In genomic region chr6:144481527-144481926, GRCh38 we compare ENCODE assay signal across 13 cellular contexts.
A peak's percentile ranks its signal among the peaks of the same experiment; 100 is the strongest.
DNase-seq lines count a peak whose midpoint lies in the region; ATAC-seq and TF ChIP-seq lines count a peak whose summit lies in the region.
"Had no signal": no experiment of that assay in that cellular context is flagged by ENCODE, and none has a peak within 500 bp of the region (broad histone marks: within the 10 kb centered on the region; RNA-seq: fewer than 3 reads in every experiment).

No MANE protein-coding gene starts in this region.

- H3K36me3 Mint-ChIP-seq in activated CD4-positive, alpha-beta T cell treated with anti-CD3 and anti-CD28 coated beads, Interleukin-2, amount 10 ng/mL, durations not matched to agents 7 days and 5 days (ENCODE audit: low read depth), result peaks cover 56% of the 10 kb centered on the region
- H3K36me3 Mint-ChIP-seq in effector memory CD8-positive, alpha-beta T cell (ENCODE audit: insufficient read depth), result peaks cover 79% of the 10 kb centered on the region
- peaks cover 40% of the 10 kb centered on the region for H3K36me3 Mint-ChIP-seq in osteocyte (ENCODE audit: unreplicated experiment)

- no peak for DNase-seq in activated CD4-positive, alpha-beta T cell treated with anti-CD3 and anti-CD28 coated beads, Interleukin-2, amount 10 ng/mL, durations not matched to agents 7 days and 5 days
- no peak for DNase-seq in activated CD4-positive, alpha-beta T cell treated with anti-CD3 and anti-CD28 coated beads for 1 hour
- no peak for DNase-seq in effector memory CD8-positive, alpha-beta T cell
- DNase-seq in osteocyte (ENCODE audit: extremely low spot score, unreplicated experiment) (no peak), germinal center (ENCODE audit: low spot score) (no peak), NOMO-1 treated with DMSO at 0.1 percent for 48 hours (lab: John Stamatoyannopoulos, UW; ENCODE audit: unreplicated experiment) (no peak)
- DNase-seq in central memory CD4-positive, alpha-beta T cell, result no peak
- DNase-seq: NCI-H510A treated with DMSO at 0.1 percent for 48 hours had no signal

- peak; percentile 7 for ATAC-seq in HG02610 (IDR thresholded peaks at IDR 0.05; ENCODE audit: unreplicated experiment)
- ATAC-seq in effector memory CD8-positive, alpha-beta T cell (replicated peaks), result peak; percentile 21

- no peaks in the 10 kb centered on the region for H3K27me3 Mint-ChIP-seq in activated CD4-positive, alpha-beta T cell treated with anti-CD3 and anti-CD28 coated beads, Interleukin-2, amount 10 ng/mL, durations not matched to agents 7 days and 5 days
- no peaks in the 10 kb centered on the region for H3K27me3 Mint-ChIP-seq in effector memory CD8-positive, alpha-beta T cell
- no peaks in the 10 kb centered on the region for H3K27me3 Mint-ChIP-seq in osteocyte (ENCODE audit: unreplicated experiment)
- H3K27me3 Mint-ChIP-seq: naive B cell had no signal

- no peak for TF ChIP-seq CTCF in osteocyte (IDR thresholded peaks at IDR 0.05)

- H3K9me3 Mint-ChIP-seq in activated CD4-positive, alpha-beta T cell treated with anti-CD3 and anti-CD28 coated beads, Interleukin-2, amount 10 ng/mL, durations not matched to agents 7 days and 5 days, result no peaks in the 10 kb centered on the region
- H3K9me3 Mint-ChIP-seq in effector memory CD8-positive, alpha-beta T cell, result no peaks in the 10 kb centered on the region
- no peaks in the 10 kb centered on the region for H3K9me3 Mint-ChIP-seq in osteocyte (ENCODE audit: unreplicated experiment)
- H3K9me3 Mint-ChIP-seq: CD14-positive monocyte; mesothelial cell of epicardium; naive B cell; T-helper 1 cell treated with Interleukin-12 subunit alpha and Interleukin-12 subunit beta and Interleukin-4 antibody, amounts not matched to agents 30 μg/mL and 1 μg/mL, for 36 hours had no signal

- H3K4me3 Mint-ChIP-seq in activated CD4-positive, alpha-beta T cell treated with anti-CD3 and anti-CD28 coated beads, Interleukin-2, amount 10 ng/mL, durations not matched to agents 7 days and 5 days, result no peak overlapping the region
- no peak overlapping the region for H3K4me3 Mint-ChIP-seq in effector memory CD8-positive, alpha-beta T cell
- H3K4me3 Mint-ChIP-seq in osteocyte (ENCODE audit: unreplicated experiment), result no peak overlapping the region
- H3K4me3 Mint-ChIP-seq: CD14-positive monocyte; mesothelial cell of epicardium; naive B cell; T-helper 1 cell treated with Interleukin-12 subunit alpha and Interleukin-12 subunit beta and Interleukin-4 antibody, amounts not matched to agents 30 μg/mL and 1 μg/mL, for 36 hours had no signal

- peak overlapping the region; percentile 55 for H3K27ac Mint-ChIP-seq in activated CD4-positive, alpha-beta T cell treated with anti-CD3 and anti-CD28 coated beads, Interleukin-2, amount 10 ng/mL, durations not matched to agents 7 days and 5 days
- H3K27ac Mint-ChIP-seq in effector memory CD8-positive, alpha-beta T cell, result peak overlapping the region; percentile 62 to 79
- peak overlapping the region; percentile 4 for H3K27ac Mint-ChIP-seq in osteocyte (ENCODE audit: unreplicated experiment)
- H3K27ac Mint-ChIP-seq: mesothelial cell of epicardium; T-helper 1 cell treated with Interleukin-12 subunit alpha and Interleukin-12 subunit beta and Interleukin-4 antibody, amounts not matched to agents 30 μg/mL and 1 μg/mL, for 36 hours had no signal

- POLR2A ChIA-PET in activated CD4-positive, alpha-beta T cell treated with anti-CD3 and anti-CD28 coated beads, Interleukin-2, amount 10 ng/mL, durations not matched to agents 7 days and 5 days (lab: Charles Lee), result no interaction called here

- peaks cover 20% of the 10 kb centered on the region for H3K4me1 Mint-ChIP-seq in activated CD4-positive, alpha-beta T cell treated with anti-CD3 and anti-CD28 coated beads, Interleukin-2, amount 10 ng/mL, durations not matched to agents 7 days and 5 days
- peaks cover 6 to 26% of the 10 kb centered on the region in 2 donors for H3K4me1 Mint-ChIP-seq in effector memory CD8-positive, alpha-beta T cell (ENCODE audit: low read depth in 2 of 2)
- H3K4me1 Mint-ChIP-seq in osteocyte (ENCODE audit: unreplicated experiment), result peaks cover 18% of the 10 kb centered on the region
- H3K4me1 Mint-ChIP-seq: CD14-positive monocyte had no signal

- CTCF ChIA-PET in activated CD4-positive, alpha-beta T cell treated with anti-CD3 and anti-CD28 coated beads, Interleukin-2, amount 10 ng/mL, durations not matched to agents 7 days and 5 days (lab: Charles Lee), result interaction anchor here (0.6 to 1.6 kb wide), 5 partner anchors 76 to 382 kb away, joined by 3 to 5 read pairs (median 3); no protein-coding TSS in a partner anchor

Comparison
In these comparisons a context has a peak if more than half of its experiments do, and no peak if none do; other contexts are left out.
1. H3K27ac Mint-ChIP-seq: peak in every context shown above with its lines; median percentile 70 in effector memory CD8-positive, alpha-beta T cell; 55 in activated CD4-positive, alpha-beta T cell treated with anti-CD3 and anti-CD28 coated beads, Interleukin-2, amount 10 ng/mL, durations not matched to agents 7 days and 5 days; 4 in osteocyte.